ENCODE assay signal across 8 cellular contexts in the genomic region with DNA sequence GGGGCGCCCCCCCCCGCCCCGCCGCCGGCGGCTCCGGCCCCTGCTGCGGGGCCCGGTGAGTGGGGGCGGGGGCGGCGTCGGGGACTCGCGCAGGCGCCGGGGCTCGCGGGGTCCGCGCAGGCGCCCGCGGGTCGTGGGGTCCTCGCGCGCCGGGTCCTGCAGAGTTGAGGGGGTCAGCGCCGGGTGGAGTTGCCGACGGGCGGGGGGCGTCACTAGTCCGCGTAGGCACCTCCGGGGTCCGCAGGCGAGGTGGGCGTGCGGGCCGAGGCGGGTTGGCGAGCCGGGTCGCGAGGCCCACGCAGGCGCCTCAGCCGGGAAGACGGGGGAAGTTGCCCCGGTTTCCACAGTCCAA. TPM values are rescaled to one million over a fixed set of nuclear protein-coding genes. Genes with fewer than 3 reads are reported as not detected.
DNase-seq lines count a peak whose midpoint lies in the region; ATAC-seq and TF ChIP-seq lines count a peak whose summit lies in the region.

No MANE protein-coding gene starts in this region.

- H3K27ac ChIP-seq in HUES6 (ENCODE audit: low read depth, low read length) (peak overlapping the region; percentile 83; the same call in 1 of the 2 replicates), left ventricle myocardium inferior (replicated peaks) (peak overlapping the region; percentile 90), skin epidermis (peak overlapping the region; percentile 80 to 99 (median 95))

- TF ChIP-seq CTCF in BE2C (IDR thresholded peaks at IDR 0.05; ENCODE audit: low read depth, low read length) (no peak), left ventricle myocardium inferior (IDR thresholded peaks at IDR 0.05; ENCODE audit: borderline replicate concordance) (no peak)

- H3K4me3 ChIP-seq in BE2C (ENCODE audit: low read depth, low read length) (peak overlapping the region; percentile 93), HUES6 (ENCODE audit: low read depth, low read length) (peak overlapping the region; percentile 98), left ventricle myocardium inferior (peak overlapping the region; percentile 99), skin epidermis (peak overlapping the region; percentile 55 to 91 (median 89))

- peak overlapping the region; percentile 95 for H3K9ac ChIP-seq in HUES6 (ENCODE audit: low read length)

- H3K36me3 ChIP-seq in BE2C (peaks cover 2% of the 10 kb centered on the region; the same call in 1 of the 2 replicates), HUES6 (ENCODE audit: control insufficient read depth, insufficient read depth, low read length) (no peaks in the 10 kb centered on the region), left ventricle myocardium inferior (peaks cover 8% of the 10 kb centered on the region)

- peak; percentile 3 for ATAC-seq in GM21367 (IDR thresholded peaks at IDR 0.05; ENCODE audit: unreplicated experiment)
- ATAC-seq in GM21390 (IDR thresholded peaks at IDR 0.05; ENCODE audit: unreplicated experiment), result no peak

- DNase-seq in BE2C (no peak), activated gamma-delta T cell (lab: John Stamatoyannopoulos, UW) (peak; percentile 49), left ventricle myocardium inferior (peak; percentile 31), ecto neural progenitor cell (ENCODE audit: low spot score) (no peak)

- H3K4me1 ChIP-seq in BE2C (peaks cover 4% of the 10 kb centered on the region; the same call in 1 of the 2 replicates), HUES6 (ENCODE audit: control insufficient read depth, insufficient read depth, low read length) (peaks cover 40% of the 10 kb centered on the region), left ventricle myocardium inferior (peaks cover 60% of the 10 kb centered on the region)

- intact Hi-C loops in left ventricle myocardium inferior (cut with micrococcal nuclease), result no loop called here

- H3K27me3 ChIP-seq in BE2C, result no peaks in the 10 kb centered on the region
- H3K27me3 ChIP-seq in HUES6 (ENCODE audit: control insufficient read depth, insufficient read depth, low read length), result no peaks in the 10 kb centered on the region
- no peaks in the 10 kb centered on the region for H3K27me3 ChIP-seq in left ventricle myocardium inferior (ENCODE audit: low read depth)

- H3K9me3 ChIP-seq in BE2C, result no peaks in the 10 kb centered on the region
- H3K9me3 ChIP-seq in HUES6 (ENCODE audit: control insufficient read depth, insufficient read depth, low read depth, low read length), result no peaks in the 10 kb centered on the region
- H3K9me3 ChIP-seq in left ventricle myocardium inferior (replicated peaks), result no peaks in the 10 kb centered on the region

RNA-seq across cellular contexts. Expression of a gene that starts 0.4 kb away (rescaled TPM):
- 140 TPM for polyA plus RNA-seq in BE2C (2012; ENCODE audit: insufficient read depth, insufficient read length, low read depth)
- total RNA-seq in left ventricle myocardium inferior, result 39.8 TPM

RNA-seq across cellular contexts. Expression of a gene that starts 21.5 kb away (rescaled TPM):
- 132 TPM for polyA plus RNA-seq in BE2C (2012; ENCODE audit: insufficient read depth, insufficient read length, low read depth)
- 29.0 TPM for total RNA-seq in left ventricle myocardium inferior

RNA-seq across cellular contexts. Expression of a gene that starts 25.3 kb away (rescaled TPM):
- 51.3 TPM for polyA plus RNA-seq in BE2C (2012; ENCODE audit: insufficient read depth, insufficient read length, low read depth)
- total RNA-seq in left ventricle myocardium inferior, result 3.0 TPM

RNA-seq across cellular contexts. Expression of a gene that starts 29.9 kb away (rescaled TPM):
- polyA plus RNA-seq in BE2C (2012; ENCODE audit: insufficient read depth, insufficient read length, low read depth), result 7.6 TPM
- total RNA-seq in left ventricle myocardium inferior, result 2.1 TPM

RNA-seq across cellular contexts. Expression of a gene that starts 49.2 kb away (rescaled TPM):
- polyA plus RNA-seq in BE2C (2012; ENCODE audit: insufficient read depth, insufficient read length, low read depth), result 12.6 TPM
- total RNA-seq in left ventricle myocardium inferior, result 1.1 TPM

Comparison
In these comparisons a context has a peak if more than half of its experiments do, and no peak if none do; other contexts are left out.
1. DNase-seq: peak in activated gamma-delta T cell (single experiment) and left ventricle myocardium inferior (single experiment); none in BE2C (single experiment) and ecto neural progenitor cell (single experiment).
2. Peak in every context shown above with its lines, with median percentiles within 50 percentile points of each other: H3K4me3 ChIP-seq and H3K27ac ChIP-seq.